1 cellular context compared by ENCODE assay signal in the genomic region with DNA sequence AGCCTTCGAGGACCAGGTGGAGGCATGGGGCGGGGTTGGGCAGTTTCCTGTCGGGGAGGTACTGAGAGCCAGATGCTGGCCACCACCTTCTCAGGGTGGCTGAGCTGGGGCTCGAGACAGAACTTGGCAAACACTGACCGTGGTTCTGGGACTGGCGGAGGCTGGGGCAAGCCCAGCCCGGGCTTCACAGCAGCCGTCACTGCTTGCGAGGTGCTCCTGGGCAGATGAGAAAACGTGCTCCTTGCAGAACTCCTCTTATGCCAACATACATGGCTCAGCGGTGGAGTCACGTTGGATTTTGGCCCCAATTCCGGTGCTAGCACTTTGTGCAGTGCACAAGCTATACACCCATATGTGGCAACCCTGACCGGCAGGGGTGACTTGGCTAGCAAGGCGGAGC.
A peak's percentile ranks its signal among the peaks of the same experiment; 100 is the strongest.
TF ChIP-seq lines count a peak whose summit lies in the region.

No MANE protein-coding gene starts in this region.

TF ChIP-seq in HepG2, 621 proteins besides CTCF, POLR2A, EP300 and RAD21:
- TF ChIP-seq, protein P1, sequence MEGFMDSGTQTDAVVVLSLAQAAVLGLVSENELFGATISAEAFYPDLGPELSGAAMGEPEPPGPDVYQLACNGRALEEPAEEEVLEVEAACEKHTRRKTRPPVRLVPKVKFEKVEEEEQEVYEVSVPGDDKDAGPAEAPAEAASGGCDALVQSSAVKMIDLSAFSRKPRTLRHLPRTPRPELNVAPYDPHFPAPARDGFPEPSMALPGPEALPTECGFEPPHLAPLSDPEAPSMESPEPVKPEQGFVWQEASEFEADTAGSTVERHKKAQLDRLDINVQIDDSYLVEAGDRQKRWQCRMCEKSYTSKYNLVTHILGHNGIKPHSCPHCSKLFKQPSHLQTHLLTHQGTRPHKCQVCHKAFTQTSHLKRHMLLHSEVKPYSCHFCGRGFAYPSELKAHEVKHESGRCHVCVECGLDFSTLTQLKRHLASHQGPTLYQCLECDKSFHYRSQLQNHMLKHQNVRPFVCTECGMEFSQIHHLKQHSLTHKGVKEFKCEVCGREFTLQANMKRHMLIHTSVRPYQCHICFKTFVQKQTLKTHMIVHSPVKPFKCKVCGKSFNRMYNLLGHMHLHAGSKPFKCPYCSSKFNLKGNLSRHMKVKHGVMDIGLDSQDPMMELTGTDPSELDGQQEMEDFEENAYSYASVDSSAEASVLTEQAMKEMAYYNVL (CRISPR knock-in tag; IDR thresholded peaks at IDR 0.05; ENCODE audit: borderline replicate concordance) = 0 out of 2 replicates have a peak, but pooled peaks have one; percentile 57
- TF ChIP-seq, protein P2, sequence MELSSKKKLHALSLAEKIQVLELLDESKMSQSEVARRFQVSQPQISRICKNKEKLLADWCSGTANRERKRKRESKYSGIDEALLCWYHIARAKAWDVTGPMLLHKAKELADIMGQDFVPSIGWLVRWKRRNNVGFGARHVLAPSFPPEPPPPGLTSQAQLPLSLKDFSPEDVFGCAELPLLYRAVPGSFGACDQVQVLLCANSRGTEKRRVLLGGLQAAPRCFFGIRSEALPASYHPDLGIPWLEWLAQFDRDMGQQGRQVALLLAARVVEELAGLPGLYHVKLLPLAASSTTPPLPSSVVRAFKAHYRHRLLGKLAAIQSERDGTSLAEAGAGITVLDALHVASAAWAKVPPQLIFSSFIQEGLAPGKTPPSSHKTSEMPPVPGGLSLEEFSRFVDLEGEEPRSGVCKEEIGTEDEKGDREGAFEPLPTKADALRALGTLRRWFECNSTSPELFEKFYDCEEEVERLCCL (CRISPR knock-in tag; IDR thresholded peaks at IDR 0.05; ENCODE audit: borderline replicate concordance) = no peak
- TF ChIP-seq SALL1 (CRISPR knock-in tag; IDR thresholded peaks at IDR 0.05) (0 out of 2 replicates have a peak, but pooled peaks have one; percentile 8), ZNF720 (CRISPR knock-in tag; IDR thresholded peaks at IDR 0.05) (no peak), ZNF263 (CRISPR knock-in tag; IDR thresholded peaks at IDR 0.05) (peak; percentile 87), ZBTB38 (CRISPR knock-in tag; IDR thresholded peaks at IDR 0.05) (0 out of 2 replicates have a peak, but pooled peaks have one; percentile 15), ZNF430 (CRISPR knock-in tag; IDR thresholded peaks at IDR 0.05) (peak; percentile 27; the same call in 1 of the 2 replicates), TCF12 (IDR thresholded peaks at IDR 0.05) (no peak), TCF12 (CRISPR knock-in tag; IDR thresholded peaks at IDR 0.05) (no peak), ZMYM3 (CRISPR knock-in tag; IDR thresholded peaks at IDR 0.05) (peak; percentile 75), CEBPG (CRISPR knock-in tag; IDR thresholded peaks at IDR 0.05) (0 out of 2 replicates have a peak, but pooled peaks have one; percentile 8), GPN1 (CRISPR knock-in tag; IDR thresholded peaks at IDR 0.05; ENCODE audit: borderline replicate concordance) (no peak), SYNCRIP (IDR thresholded peaks at IDR 0.05; ENCODE audit: insufficient read depth, low read depth, low read length) (no peak), ETV5 (CRISPR knock-in tag; IDR thresholded peaks at IDR 0.05; ENCODE audit: borderline replicate concordance) (0 out of 2 replicates have a peak, but pooled peaks have one; percentile 21)
- TF ChIP-seq, protein P3, sequence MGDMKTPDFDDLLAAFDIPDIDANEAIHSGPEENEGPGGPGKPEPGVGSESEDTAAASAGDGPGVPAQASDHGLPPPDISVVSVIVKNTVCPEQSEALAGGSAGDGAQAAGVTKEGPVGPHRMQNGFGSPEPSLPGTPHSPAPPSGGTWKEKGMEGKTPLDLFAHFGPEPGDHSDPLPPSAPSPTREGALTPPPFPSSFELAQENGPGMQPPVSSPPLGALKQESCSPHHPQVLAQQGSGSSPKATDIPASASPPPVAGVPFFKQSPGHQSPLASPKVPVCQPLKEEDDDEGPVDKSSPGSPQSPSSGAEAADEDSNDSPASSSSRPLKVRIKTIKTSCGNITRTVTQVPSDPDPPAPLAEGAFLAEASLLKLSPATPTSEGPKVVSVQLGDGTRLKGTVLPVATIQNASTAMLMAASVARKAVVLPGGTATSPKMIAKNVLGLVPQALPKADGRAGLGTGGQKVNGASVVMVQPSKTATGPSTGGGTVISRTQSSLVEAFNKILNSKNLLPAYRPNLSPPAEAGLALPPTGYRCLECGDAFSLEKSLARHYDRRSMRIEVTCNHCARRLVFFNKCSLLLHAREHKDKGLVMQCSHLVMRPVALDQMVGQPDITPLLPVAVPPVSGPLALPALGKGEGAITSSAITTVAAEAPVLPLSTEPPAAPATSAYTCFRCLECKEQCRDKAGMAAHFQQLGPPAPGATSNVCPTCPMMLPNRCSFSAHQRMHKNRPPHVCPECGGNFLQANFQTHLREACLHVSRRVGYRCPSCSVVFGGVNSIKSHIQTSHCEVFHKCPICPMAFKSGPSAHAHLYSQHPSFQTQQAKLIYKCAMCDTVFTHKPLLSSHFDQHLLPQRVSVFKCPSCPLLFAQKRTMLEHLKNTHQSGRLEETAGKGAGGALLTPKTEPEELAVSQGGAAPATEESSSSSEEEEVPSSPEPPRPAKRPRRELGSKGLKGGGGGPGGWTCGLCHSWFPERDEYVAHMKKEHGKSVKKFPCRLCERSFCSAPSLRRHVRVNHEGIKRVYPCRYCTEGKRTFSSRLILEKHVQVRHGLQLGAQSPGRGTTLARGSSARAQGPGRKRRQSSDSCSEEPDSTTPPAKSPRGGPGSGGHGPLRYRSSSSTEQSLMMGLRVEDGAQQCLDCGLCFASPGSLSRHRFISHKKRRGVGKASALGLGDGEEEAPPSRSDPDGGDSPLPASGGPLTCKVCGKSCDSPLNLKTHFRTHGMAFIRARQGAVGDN (CRISPR knock-in tag; IDR thresholded peaks at IDR 0.05) = peak; percentile 40
- TF ChIP-seq, protein P4, sequence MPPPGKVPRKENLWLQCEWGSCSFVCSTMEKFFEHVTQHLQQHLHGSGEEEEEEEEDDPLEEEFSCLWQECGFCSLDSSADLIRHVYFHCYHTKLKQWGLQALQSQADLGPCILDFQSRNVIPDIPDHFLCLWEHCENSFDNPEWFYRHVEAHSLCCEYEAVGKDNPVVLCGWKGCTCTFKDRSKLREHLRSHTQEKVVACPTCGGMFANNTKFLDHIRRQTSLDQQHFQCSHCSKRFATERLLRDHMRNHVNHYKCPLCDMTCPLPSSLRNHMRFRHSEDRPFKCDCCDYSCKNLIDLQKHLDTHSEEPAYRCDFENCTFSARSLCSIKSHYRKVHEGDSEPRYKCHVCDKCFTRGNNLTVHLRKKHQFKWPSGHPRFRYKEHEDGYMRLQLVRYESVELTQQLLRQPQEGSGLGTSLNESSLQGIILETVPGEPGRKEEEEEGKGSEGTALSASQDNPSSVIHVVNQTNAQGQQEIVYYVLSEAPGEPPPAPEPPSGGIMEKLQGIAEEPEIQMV (CRISPR knock-in tag; IDR thresholded peaks at IDR 0.05; ENCODE audit: low read depth) = no peak
- TF ChIP-seq, protein P5, sequence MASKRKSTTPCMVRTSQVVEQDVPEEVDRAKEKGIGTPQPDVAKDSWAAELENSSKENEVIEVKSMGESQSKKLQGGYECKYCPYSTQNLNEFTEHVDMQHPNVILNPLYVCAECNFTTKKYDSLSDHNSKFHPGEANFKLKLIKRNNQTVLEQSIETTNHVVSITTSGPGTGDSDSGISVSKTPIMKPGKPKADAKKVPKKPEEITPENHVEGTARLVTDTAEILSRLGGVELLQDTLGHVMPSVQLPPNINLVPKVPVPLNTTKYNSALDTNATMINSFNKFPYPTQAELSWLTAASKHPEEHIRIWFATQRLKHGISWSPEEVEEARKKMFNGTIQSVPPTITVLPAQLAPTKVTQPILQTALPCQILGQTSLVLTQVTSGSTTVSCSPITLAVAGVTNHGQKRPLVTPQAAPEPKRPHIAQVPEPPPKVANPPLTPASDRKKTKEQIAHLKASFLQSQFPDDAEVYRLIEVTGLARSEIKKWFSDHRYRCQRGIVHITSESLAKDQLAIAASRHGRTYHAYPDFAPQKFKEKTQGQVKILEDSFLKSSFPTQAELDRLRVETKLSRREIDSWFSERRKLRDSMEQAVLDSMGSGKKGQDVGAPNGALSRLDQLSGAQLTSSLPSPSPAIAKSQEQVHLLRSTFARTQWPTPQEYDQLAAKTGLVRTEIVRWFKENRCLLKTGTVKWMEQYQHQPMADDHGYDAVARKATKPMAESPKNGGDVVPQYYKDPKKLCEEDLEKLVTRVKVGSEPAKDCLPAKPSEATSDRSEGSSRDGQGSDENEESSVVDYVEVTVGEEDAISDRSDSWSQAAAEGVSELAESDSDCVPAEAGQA (IDR thresholded peaks at IDR 0.05; ENCODE audit: low read depth) = no peak
- TF ChIP-seq, protein P5 (CRISPR knock-in tag; IDR thresholded peaks at IDR 0.05; ENCODE audit: borderline replicate concordance) = no peak
- TF ChIP-seq, protein P6, sequence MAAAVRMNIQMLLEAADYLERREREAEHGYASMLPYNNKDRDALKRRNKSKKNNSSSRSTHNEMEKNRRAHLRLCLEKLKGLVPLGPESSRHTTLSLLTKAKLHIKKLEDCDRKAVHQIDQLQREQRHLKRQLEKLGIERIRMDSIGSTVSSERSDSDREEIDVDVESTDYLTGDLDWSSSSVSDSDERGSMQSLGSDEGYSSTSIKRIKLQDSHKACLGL (CRISPR knock-in tag; IDR thresholded peaks at IDR 0.05) = 0 out of 2 replicates have a peak, but pooled peaks have one; percentile 27
TF ChIP-seq in HepG2: peak in this region for 10.
